ENCODE assay signal across 1 cellular context in the genomic region with DNA sequence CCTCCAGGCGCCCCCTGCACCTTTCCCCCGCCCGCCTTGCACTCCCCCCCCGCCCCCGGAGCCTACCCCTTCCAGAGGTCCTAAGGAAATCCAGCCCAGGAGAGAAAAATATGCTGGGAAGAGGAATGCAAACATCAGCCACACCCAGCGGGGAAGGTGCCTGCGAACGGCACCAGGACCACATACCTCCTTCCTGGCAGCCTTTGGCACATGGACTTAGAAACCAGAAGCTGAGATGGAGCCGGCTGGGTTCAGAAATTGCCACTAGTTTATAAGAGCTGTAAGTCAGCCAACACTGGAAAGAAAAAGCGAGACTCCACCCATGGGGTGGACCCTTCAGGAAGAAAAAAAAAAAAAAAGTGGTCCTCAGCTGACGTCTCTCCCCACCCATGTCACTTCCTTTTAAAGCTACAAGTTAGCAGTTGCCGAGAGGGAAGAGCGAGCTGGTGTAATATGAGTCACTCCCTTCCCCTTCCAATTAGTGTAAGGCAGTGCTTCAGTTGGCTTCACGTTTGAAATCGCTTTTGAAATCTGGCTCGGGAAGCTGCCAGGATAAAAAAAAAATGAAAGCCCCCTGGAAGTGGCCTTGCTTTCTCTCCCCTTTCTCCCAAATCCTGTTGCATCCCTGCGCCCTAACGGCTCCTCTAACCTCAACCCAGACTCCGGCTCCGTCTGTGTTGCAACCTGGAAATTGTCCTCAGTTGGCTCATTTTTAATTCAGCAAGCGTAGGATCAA.
A peak's percentile ranks its signal among the peaks of the same experiment; 100 is the strongest.
TF ChIP-seq lines count a peak whose summit lies in the region.

A gene with protein sequence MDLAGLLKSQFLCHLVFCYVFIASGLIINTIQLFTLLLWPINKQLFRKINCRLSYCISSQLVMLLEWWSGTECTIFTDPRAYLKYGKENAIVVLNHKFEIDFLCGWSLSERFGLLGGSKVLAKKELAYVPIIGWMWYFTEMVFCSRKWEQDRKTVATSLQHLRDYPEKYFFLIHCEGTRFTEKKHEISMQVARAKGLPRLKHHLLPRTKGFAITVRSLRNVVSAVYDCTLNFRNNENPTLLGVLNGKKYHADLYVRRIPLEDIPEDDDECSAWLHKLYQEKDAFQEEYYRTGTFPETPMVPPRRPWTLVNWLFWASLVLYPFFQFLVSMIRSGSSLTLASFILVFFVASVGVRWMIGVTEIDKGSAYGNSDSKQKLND (minus strand): TSS at position 310 of the 736 bp plus-strand sequence. CDS start 41,848 bp downstream, outside the sequence.

TF ChIP-seq in K562, 482 proteins besides CTCF, POLR2A, EP300 and RAD21 (continued from another document and continues in another):
- TF ChIP-seq TCF7 (IDR thresholded peaks at IDR 0.05; ENCODE audit: borderline replicate concordance) = no peak
- no peak for TF ChIP-seq TCF3 (CRISPR knock-in tag; IDR thresholded peaks at IDR 0.05)
- 0 out of 2 replicates have a peak, but pooled peaks have one; percentile 28 for TF ChIP-seq MTA1 (IDR thresholded peaks at IDR 0.05; ENCODE audit: borderline replicate concordance)
- peak in 1 of 3 experiments; percentile 48 for TF ChIP-seq YY1 (IDR thresholded peaks at IDR 0.05; ENCODE audit: borderline replicate concordance in 1 of 3, control insufficient read depth in 1 of 3, extremely low read depth in 1 of 3, insufficient read depth in 3 of 3, insufficient read length in 1 of 3, insufficient replicate concordance in 2 of 3, low read depth in 1 of 3, low read length in 2 of 3)
- TF ChIP-seq FOSL1 (tag; conservative IDR thresholded peaks at IDR 0.05) = peak; percentile 92
- peak in 1 of 2 experiments; percentile 78; a peak in 2 of 4 replicates for TF ChIP-seq ARNT (IDR thresholded peaks at IDR 0.05)
- TF ChIP-seq NR3C1 (CRISPR knock-in tag; IDR thresholded peaks at IDR 0.05) = no peak
- TF ChIP-seq ZC3H8 (IDR thresholded peaks at IDR 0.05) = no peak
- 0 out of 2 replicates have a peak, but pooled peaks have one; percentile 3 for TF ChIP-seq MTA2 (IDR thresholded peaks at IDR 0.05; ENCODE audit: low read depth)
- TF ChIP-seq ZNF146 (CRISPR knock-in tag; IDR thresholded peaks at IDR 0.05; ENCODE audit: unreplicated experiment) = no peak
- TF ChIP-seq XRCC5 (IDR thresholded peaks at IDR 0.05; ENCODE audit: low read depth, low read length) = 0 out of 2 replicates have a peak, but pooled peaks have one; percentile 78
- TF ChIP-seq SRSF3 (IDR thresholded peaks at IDR 0.05; ENCODE audit: insufficient read depth, low read length) = no peak
- no peak for TF ChIP-seq ZNF766 (CRISPR knock-in tag; conservative IDR thresholded peaks at IDR 0.05)
- no peak for TF ChIP-seq TCFL5 (CRISPR knock-in tag; conservative IDR thresholded peaks at IDR 0.05)
- no peak for TF ChIP-seq ZNF79 (CRISPR knock-in tag; IDR thresholded peaks at IDR 0.05; ENCODE audit: low read depth)
- TF ChIP-seq ZBTB49 (CRISPR knock-in tag; IDR thresholded peaks at IDR 0.05; ENCODE audit: borderline replicate concordance) = no peak
- TF ChIP-seq SIX5 (IDR thresholded peaks at IDR 0.05; ENCODE audit: borderline replicate concordance in 1 of 2, insufficient read depth in 1 of 2, low read depth in 1 of 2, low read length in 2 of 2) = no peak; a peak in 1 of 4 replicates
- TF ChIP-seq ATF7 (IDR thresholded peaks at IDR 0.05) = peak; percentile 85
- peak; percentile 83 for TF ChIP-seq JUN (IDR thresholded peaks at IDR 0.05; ENCODE audit: borderline replicate concordance, low read depth, low read length)
- no peak for TF ChIP-seq JUN (CRISPR knock-in tag; IDR thresholded peaks at IDR 0.05; ENCODE audit: borderline replicate concordance)
- TF ChIP-seq CEBPB (tag; IDR thresholded peaks at IDR 0.05) = peak; percentile 77; the same call in 1 of the 2 replicates
- TF ChIP-seq ZBTB40 (IDR thresholded peaks at IDR 0.05) = peak; percentile 78
- no peak for TF ChIP-seq ZBTB40 (CRISPR knock-in tag; IDR thresholded peaks at IDR 0.05)
- TF ChIP-seq KHSRP (IDR thresholded peaks at IDR 0.05) = no peak
- no peak for TF ChIP-seq CBFB (CRISPR knock-in tag; IDR thresholded peaks at IDR 0.05)
- no peak for TF ChIP-seq ZKSCAN8 (CRISPR knock-in tag; IDR thresholded peaks at IDR 0.05)
- no peak for TF ChIP-seq FIP1L1 (IDR thresholded peaks at IDR 0.05; ENCODE audit: low read depth, low read length, poor library complexity, severe bottlenecking)
- TF ChIP-seq, protein P1, sequence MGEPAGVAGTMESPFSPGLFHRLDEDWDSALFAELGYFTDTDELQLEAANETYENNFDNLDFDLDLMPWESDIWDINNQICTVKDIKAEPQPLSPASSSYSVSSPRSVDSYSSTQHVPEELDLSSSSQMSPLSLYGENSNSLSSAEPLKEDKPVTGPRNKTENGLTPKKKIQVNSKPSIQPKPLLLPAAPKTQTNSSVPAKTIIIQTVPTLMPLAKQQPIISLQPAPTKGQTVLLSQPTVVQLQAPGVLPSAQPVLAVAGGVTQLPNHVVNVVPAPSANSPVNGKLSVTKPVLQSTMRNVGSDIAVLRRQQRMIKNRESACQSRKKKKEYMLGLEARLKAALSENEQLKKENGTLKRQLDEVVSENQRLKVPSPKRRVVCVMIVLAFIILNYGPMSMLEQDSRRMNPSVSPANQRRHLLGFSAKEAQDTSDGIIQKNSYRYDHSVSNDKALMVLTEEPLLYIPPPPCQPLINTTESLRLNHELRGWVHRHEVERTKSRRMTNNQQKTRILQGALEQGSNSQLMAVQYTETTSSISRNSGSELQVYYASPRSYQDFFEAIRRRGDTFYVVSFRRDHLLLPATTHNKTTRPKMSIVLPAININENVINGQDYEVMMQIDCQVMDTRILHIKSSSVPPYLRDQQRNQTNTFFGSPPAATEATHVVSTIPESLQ (CRISPR knock-in tag; IDR thresholded peaks at IDR 0.05) = no peak
- TF ChIP-seq, protein P2, sequence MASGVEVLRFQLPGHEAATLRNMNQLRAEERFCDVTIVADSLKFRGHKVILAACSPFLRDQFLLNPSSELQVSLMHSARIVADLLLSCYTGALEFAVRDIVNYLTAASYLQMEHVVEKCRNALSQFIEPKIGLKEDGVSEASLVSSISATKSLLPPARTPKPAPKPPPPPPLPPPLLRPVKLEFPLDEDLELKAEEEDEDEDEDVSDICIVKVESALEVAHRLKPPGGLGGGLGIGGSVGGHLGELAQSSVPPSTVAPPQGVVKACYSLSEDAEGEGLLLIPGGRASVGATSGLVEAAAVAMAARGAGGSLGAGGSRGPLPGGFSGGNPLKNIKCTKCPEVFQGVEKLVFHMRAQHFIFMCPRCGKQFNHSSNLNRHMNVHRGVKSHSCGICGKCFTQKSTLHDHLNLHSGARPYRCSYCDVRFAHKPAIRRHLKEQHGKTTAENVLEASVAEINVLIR (CRISPR knock-in tag; IDR thresholded peaks at IDR 0.05) = peak; percentile 75
- TF ChIP-seq ZFPM2 (CRISPR knock-in tag; IDR thresholded peaks at IDR 0.05) = no peak
- TF ChIP-seq RHOXF2B (CRISPR knock-in tag; conservative IDR thresholded peaks at IDR 0.05) = no peak
- TF ChIP-seq, protein P3, sequence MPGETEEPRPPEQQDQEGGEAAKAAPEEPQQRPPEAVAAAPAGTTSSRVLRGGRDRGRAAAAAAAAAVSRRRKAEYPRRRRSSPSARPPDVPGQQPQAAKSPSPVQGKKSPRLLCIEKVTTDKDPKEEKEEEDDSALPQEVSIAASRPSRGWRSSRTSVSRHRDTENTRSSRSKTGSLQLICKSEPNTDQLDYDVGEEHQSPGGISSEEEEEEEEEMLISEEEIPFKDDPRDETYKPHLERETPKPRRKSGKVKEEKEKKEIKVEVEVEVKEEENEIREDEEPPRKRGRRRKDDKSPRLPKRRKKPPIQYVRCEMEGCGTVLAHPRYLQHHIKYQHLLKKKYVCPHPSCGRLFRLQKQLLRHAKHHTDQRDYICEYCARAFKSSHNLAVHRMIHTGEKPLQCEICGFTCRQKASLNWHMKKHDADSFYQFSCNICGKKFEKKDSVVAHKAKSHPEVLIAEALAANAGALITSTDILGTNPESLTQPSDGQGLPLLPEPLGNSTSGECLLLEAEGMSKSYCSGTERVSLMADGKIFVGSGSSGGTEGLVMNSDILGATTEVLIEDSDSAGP (CRISPR knock-in tag; IDR thresholded peaks at IDR 0.05) = peak; percentile 76
- no peak for TF ChIP-seq NR4A1 (CRISPR knock-in tag; IDR thresholded peaks at IDR 0.05)
- no peak for TF ChIP-seq NR4A1 (tag; IDR thresholded peaks at IDR 0.05)
- TF ChIP-seq LCOR (CRISPR knock-in tag; IDR thresholded peaks at IDR 0.05) = peak; percentile 60; the same call in 1 of the 2 replicates
- TF ChIP-seq TSC22D4 (tag; IDR thresholded peaks at IDR 0.05) = no peak
- TF ChIP-seq GTF2B (IDR thresholded peaks at IDR 0.05; ENCODE audit: extremely low read depth, insufficient read length) = peak; percentile 85
- peak in 1 of 2 experiments; percentile 93; a peak in 2 of 4 replicates for TF ChIP-seq SRF (CRISPR knock-in tag; IDR thresholded peaks at IDR 0.05)
- TF ChIP-seq RBFOX2 (IDR thresholded peaks at IDR 0.05; ENCODE audit: low read depth, low read length) = peak; percentile 58
- no peak; the same call in none of the 2 replicates for TF ChIP-seq SOX6 (IDR thresholded peaks at IDR 0.05)
- TF ChIP-seq ZC3H11A (IDR thresholded peaks at IDR 0.05; ENCODE audit: low read depth, low read length) = no peak
- peak; percentile 22; the same call in 1 of the 2 replicates for TF ChIP-seq NFIC (IDR thresholded peaks at IDR 0.05)
- TF ChIP-seq YBX1 (IDR thresholded peaks at IDR 0.05) = no peak
- TF ChIP-seq ZNF384 (IDR thresholded peaks at IDR 0.05; ENCODE audit: low read depth, low read length) = peak; percentile 100
